In the genomic region with DNA sequence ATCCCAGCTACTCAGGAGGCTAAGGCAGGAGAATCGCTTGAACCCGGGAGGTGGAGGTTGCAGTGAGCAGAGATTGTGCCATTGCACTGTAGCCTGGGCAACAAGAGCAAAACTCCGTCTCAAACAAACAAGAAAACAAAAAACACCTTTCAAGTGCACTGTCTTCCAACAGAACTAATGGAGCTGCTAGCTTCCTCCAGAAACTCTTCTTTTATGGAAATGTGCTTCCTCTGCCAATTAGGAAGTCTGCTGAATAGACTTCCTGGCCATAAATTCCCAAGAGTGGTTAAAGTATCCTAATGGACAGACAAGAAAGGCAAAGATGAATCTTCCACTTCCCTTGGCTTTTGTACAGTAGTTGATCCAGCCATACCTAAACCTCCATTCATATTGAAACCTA, we compare ENCODE assay signal across 21 cellular contexts.
"Had no signal": no experiment of that assay in that cellular context is flagged by ENCODE, and none has a peak within 500 bp of the region (broad histone marks: within the 10 kb centered on the region; RNA-seq: fewer than 3 reads in every experiment).

No MANE protein-coding gene starts in this region.

- H3K9me3 Mint-ChIP-seq: activated B cell treated with CpG ODN at 0.5 μM for 24 hours; activated CD8-positive, alpha-beta T cell treated with anti-CD3 and anti-CD28 coated beads for 36 hours; activated naive CD4-positive, alpha-beta T cell treated with anti-CD3 and anti-CD28 coated beads, Interleukin-2, amount 10 ng/mL, durations not matched to agents 7 days and 5 days; natural killer cell treated with Interleukin-12 subunit alpha and Interleukin-12 subunit beta and Interleukin-15 and Interleukin-18, amount 100 ng/mL, for 72 hours; T-helper 1 cell treated with Interleukin-12 subunit alpha and Interleukin-12 subunit beta and Interleukin-4 antibody, amounts not matched to agents 30 μg/mL and 1 μg/mL, for 36 hours had no signal

- H3K27me3 Mint-ChIP-seq: activated CD8-positive, alpha-beta memory T cell treated with anti-CD3 and anti-CD28 coated beads, Interleukin-2, amount 10 ng/mL, durations not matched to agents 7 days and 5 days had no signal

- H3K4me3 Mint-ChIP-seq: activated B cell treated with CpG ODN at 0.5 μM for 24 hours; activated CD8-positive, alpha-beta memory T cell treated with anti-CD3 and anti-CD28 coated beads, Interleukin-2, amount 10 ng/mL, durations not matched to agents 7 days and 5 days; activated CD8-positive, alpha-beta T cell treated with anti-CD3 and anti-CD28 coated beads for 36 hours; activated naive CD4-positive, alpha-beta T cell treated with anti-CD3 and anti-CD28 coated beads, Interleukin-2, amount 10 ng/mL, durations not matched to agents 7 days and 5 days; natural killer cell treated with Interleukin-12 subunit alpha and Interleukin-12 subunit beta and Interleukin-15 and Interleukin-18, amount 100 ng/mL, for 72 hours; stimulated activated naive B cell treated with anti-CD40 and anti-IgM and Interleukin-4, amounts not matched to agents 10 μg/mL and 1 μg/mL and 100 μg/mL, for 72 hours; T-helper 1 cell treated with Interleukin-12 subunit alpha and Interleukin-12 subunit beta and Interleukin-4 antibody, amounts not matched to agents 30 μg/mL and 1 μg/mL, for 36 hours had no signal

- DNase-seq: activated B cell treated with CpG ODN at 0.5 μM for 24 hours; activated CD4-positive, alpha-beta T cell treated with anti-CD3 and anti-CD28 coated beads for 4 hours; activated CD8-positive, alpha-beta memory T cell treated with anti-CD3 and anti-CD28 coated beads, Interleukin-2, amount 10 ng/mL, durations not matched to agents 7 days and 5 days; activated CD8-positive, alpha-beta T cell treated with anti-CD3 and anti-CD28 coated beads for 36 hours; activated effector memory CD4-positive, alpha-beta T cell treated with anti-CD3 and anti-CD28 coated beads, Interleukin-2, amount 50 U/mL, for 16 hours; activated naive CD4-positive, alpha-beta T cell treated with anti-CD3 and anti-CD28 coated beads, Interleukin-2, amount 10 ng/mL, durations not matched to agents 7 days and 5 days; activated T-cell treated with anti-CD3 and anti-CD28 coated beads for 4 hours; amygdala; cerebellar nuclear complex; cortex of kidney; erythroblast; foreskin melanocyte; retina; sigmoid colon; stimulated activated CD4-positive, alpha-beta T cell treated with anti-CD3 and anti-CD28 coated beads, Interleukin-2, amount 100 ng/mL, for 48 hours; stimulated activated CD8-positive, alpha-beta memory T cell treated with anti-CD3 and anti-CD28 coated beads, Interleukin-4, amount 100 ng/mL, for 48 hours; stimulated activated naive B cell treated with anti-CD40 and anti-IgM and Interleukin-4, amounts not matched to agents 10 μg/mL and 1 μg/mL and 100 μg/mL, for 72 hours; testis had no signal

- H3K36me3 Mint-ChIP-seq: activated CD8-positive, alpha-beta memory T cell treated with anti-CD3 and anti-CD28 coated beads, Interleukin-2, amount 10 ng/mL, durations not matched to agents 7 days and 5 days; activated naive CD4-positive, alpha-beta T cell treated with anti-CD3 and anti-CD28 coated beads, Interleukin-2, amount 10 ng/mL, durations not matched to agents 7 days and 5 days; natural killer cell treated with Interleukin-12 subunit alpha and Interleukin-12 subunit beta and Interleukin-15 and Interleukin-18, amount 100 ng/mL, for 72 hours; stimulated activated naive B cell treated with anti-CD40 and anti-IgM and Interleukin-4, amounts not matched to agents 10 μg/mL and 1 μg/mL and 100 μg/mL, for 72 hours had no signal

- H3K27ac Mint-ChIP-seq: activated B cell treated with CpG ODN at 0.5 μM for 24 hours; activated CD8-positive, alpha-beta memory T cell treated with anti-CD3 and anti-CD28 coated beads, Interleukin-2, amount 10 ng/mL, durations not matched to agents 7 days and 5 days; activated CD8-positive, alpha-beta T cell treated with anti-CD3 and anti-CD28 coated beads for 36 hours; activated naive CD4-positive, alpha-beta T cell treated with anti-CD3 and anti-CD28 coated beads, Interleukin-2, amount 10 ng/mL, durations not matched to agents 7 days and 5 days; progenitor cell of endocrine pancreas; stimulated activated naive B cell treated with anti-CD40 and anti-IgM and Interleukin-4, amounts not matched to agents 10 μg/mL and 1 μg/mL and 100 μg/mL, for 72 hours; T-helper 1 cell treated with Interleukin-12 subunit alpha and Interleukin-12 subunit beta and Interleukin-4 antibody, amounts not matched to agents 30 μg/mL and 1 μg/mL, for 36 hours had no signal
